ENCODE assay signal across 1 cellular context in the genomic region with DNA sequence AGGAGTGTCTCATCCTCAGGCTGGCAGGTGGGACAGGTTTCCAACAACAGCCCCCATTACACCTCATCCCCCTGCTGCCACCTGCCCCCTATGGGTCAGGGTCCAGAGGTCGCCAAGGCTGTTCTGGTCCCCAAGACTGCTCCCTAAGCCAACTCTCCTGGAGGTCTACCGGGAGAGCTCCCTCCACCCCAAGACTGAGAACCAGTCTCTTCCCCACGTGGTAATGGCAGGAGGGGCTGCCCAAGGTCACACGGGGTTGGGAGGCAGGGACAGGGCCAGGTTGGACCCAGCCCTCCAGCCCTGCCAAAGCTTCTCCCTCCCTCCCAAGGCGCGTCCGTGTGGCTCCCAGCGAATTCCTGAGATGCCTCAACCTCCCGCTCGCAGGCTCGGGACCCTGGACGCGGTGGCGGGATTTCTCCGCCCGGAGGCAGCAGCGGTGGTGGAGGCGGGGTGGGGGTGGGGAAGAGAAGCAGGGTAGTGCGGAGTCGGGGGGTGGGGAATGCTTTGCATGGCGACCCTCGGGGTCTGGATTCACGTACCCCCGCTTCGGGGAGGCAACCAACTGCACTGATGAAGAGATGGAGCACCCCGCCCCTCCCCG.
A peak's percentile ranks its signal among the peaks of the same experiment; 100 is the strongest.
TF ChIP-seq lines count a peak whose summit lies in the region.

No MANE protein-coding gene starts in this region.

TF ChIP-seq in HepG2, 621 proteins besides CTCF, POLR2A, EP300 and RAD21 (continued from another document and continues in another):
- no peak for TF ChIP-seq YY1 (IDR thresholded peaks at IDR 0.05; ENCODE audit: insufficient read depth, insufficient replicate concordance, low read depth, low read length)
- 0 out of 2 replicates have a peak, but pooled peaks have one; percentile 20 for TF ChIP-seq GATAD2A (CRISPR knock-in tag; IDR thresholded peaks at IDR 0.05)
- TF ChIP-seq ZNF780A (CRISPR knock-in tag; IDR thresholded peaks at IDR 0.05), result no peak
- no peak for TF ChIP-seq AGO1 (IDR thresholded peaks at IDR 0.05; ENCODE audit: low read depth, low read length, poor library complexity, severe bottlenecking)
- no peak for TF ChIP-seq ZBTB39 (CRISPR knock-in tag; IDR thresholded peaks at IDR 0.05)
- no peak for TF ChIP-seq ZNF609 (CRISPR knock-in tag; IDR thresholded peaks at IDR 0.05; ENCODE audit: borderline replicate concordance)
- TF ChIP-seq ZNF354B (CRISPR knock-in tag; IDR thresholded peaks at IDR 0.05), result no peak
- TF ChIP-seq GTF3A (CRISPR knock-in tag; conservative IDR thresholded peaks at IDR 0.05), result no peak
- no peak for TF ChIP-seq ZNF792 (CRISPR knock-in tag; IDR thresholded peaks at IDR 0.05)
- TF ChIP-seq RBAK (CRISPR knock-in tag; IDR thresholded peaks at IDR 0.05), result no peak
- TF ChIP-seq ZBTB1 (CRISPR knock-in tag; IDR thresholded peaks at IDR 0.05; ENCODE audit: borderline replicate concordance), result no peak
- TF ChIP-seq DNMT3B (CRISPR knock-in tag; conservative IDR thresholded peaks at IDR 0.05), result 0 out of 2 replicates have a peak, but pooled peaks have one; percentile 54
- TF ChIP-seq NCOR1 (IDR thresholded peaks at IDR 0.05; ENCODE audit: borderline replicate concordance, low read length), result 0 out of 2 replicates have a peak, but pooled peaks have one; percentile 4
- no peak for TF ChIP-seq NR1H2 (CRISPR knock-in tag; IDR thresholded peaks at IDR 0.05; ENCODE audit: borderline replicate concordance, low read depth)
- TF ChIP-seq, protein P1, sequence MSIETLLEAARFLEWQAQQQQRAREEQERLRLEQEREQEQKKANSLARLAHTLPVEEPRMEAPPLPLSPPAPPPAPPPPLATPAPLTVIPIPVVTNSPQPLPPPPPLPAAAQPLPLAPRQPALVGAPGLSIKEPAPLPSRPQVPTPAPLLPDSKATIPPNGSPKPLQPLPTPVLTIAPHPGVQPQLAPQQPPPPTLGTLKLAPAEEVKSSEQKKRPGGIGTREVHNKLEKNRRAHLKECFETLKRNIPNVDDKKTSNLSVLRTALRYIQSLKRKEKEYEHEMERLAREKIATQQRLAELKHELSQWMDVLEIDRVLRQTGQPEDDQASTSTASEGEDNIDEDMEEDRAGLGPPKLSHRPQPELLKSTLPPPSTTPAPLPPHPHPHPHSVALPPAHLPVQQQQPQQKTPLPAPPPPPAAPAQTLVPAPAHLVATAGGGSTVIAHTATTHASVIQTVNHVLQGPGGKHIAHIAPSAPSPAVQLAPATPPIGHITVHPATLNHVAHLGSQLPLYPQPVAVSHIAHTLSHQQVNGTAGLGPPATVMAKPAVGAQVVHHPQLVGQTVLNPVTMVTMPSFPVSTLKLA (IDR thresholded peaks at IDR 0.05), result no peak
- TF ChIP-seq RARG (CRISPR knock-in tag; IDR thresholded peaks at IDR 0.05; ENCODE audit: low read depth), result no peak
- no peak for TF ChIP-seq ZNF282 (IDR thresholded peaks at IDR 0.05; ENCODE audit: partially characterized antibody)
- TF ChIP-seq TCF12 (IDR thresholded peaks at IDR 0.05), result no peak
- TF ChIP-seq TCF12 (CRISPR knock-in tag; IDR thresholded peaks at IDR 0.05), result no peak
- TF ChIP-seq ZNF740 (CRISPR knock-in tag; IDR thresholded peaks at IDR 0.05), result no peak
- 0 out of 2 replicates have a peak, but pooled peaks have one; percentile 3 for TF ChIP-seq ZNF777 (CRISPR knock-in tag; IDR thresholded peaks at IDR 0.05)
- TF ChIP-seq SMAD1 (CRISPR knock-in tag; IDR thresholded peaks at IDR 0.05; ENCODE audit: borderline replicate concordance, low read depth), result no peak
- TF ChIP-seq ZNF616 (CRISPR knock-in tag; IDR thresholded peaks at IDR 0.05; ENCODE audit: low read depth), result no peak
- TF ChIP-seq ARID4A (CRISPR knock-in tag; IDR thresholded peaks at IDR 0.05; ENCODE audit: borderline replicate concordance), result peak; percentile 10; the same call in 1 of the 2 replicates
- no peak for TF ChIP-seq ZNF30 (CRISPR knock-in tag; IDR thresholded peaks at IDR 0.05)
- no peak for TF ChIP-seq ATM (IDR thresholded peaks at IDR 0.05; ENCODE audit: borderline replicate concordance)
- TF ChIP-seq KDM4B (CRISPR knock-in tag; IDR thresholded peaks at IDR 0.05), result no peak
- no peak for TF ChIP-seq POGK (CRISPR knock-in tag; conservative IDR thresholded peaks at IDR 0.05)
- TF ChIP-seq, protein P2, sequence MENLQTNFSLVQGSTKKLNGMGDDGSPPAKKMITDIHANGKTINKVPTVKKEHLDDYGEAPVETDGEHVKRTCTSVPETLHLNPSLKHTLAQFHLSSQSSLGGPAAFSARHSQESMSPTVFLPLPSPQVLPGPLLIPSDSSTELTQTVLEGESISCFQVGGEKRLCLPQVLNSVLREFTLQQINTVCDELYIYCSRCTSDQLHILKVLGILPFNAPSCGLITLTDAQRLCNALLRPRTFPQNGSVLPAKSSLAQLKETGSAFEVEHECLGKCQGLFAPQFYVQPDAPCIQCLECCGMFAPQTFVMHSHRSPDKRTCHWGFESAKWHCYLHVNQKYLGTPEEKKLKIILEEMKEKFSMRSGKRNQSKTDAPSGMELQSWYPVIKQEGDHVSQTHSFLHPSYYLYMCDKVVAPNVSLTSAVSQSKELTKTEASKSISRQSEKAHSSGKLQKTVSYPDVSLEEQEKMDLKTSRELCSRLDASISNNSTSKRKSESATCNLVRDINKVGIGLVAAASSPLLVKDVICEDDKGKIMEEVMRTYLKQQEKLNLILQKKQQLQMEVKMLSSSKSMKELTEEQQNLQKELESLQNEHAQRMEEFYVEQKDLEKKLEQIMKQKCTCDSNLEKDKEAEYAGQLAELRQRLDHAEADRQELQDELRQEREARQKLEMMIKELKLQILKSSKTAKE (CRISPR knock-in tag; IDR thresholded peaks at IDR 0.05; ENCODE audit: borderline replicate concordance), result 0 out of 2 replicates have a peak, but pooled peaks have one; percentile 7
- no peak for TF ChIP-seq HNRNPUL1 (IDR thresholded peaks at IDR 0.05; ENCODE audit: low read depth, low read length)
- TF ChIP-seq, protein P3, sequence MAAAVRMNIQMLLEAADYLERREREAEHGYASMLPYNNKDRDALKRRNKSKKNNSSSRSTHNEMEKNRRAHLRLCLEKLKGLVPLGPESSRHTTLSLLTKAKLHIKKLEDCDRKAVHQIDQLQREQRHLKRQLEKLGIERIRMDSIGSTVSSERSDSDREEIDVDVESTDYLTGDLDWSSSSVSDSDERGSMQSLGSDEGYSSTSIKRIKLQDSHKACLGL (CRISPR knock-in tag; IDR thresholded peaks at IDR 0.05), result no peak
- TF ChIP-seq SSRP1 (CRISPR knock-in tag; IDR thresholded peaks at IDR 0.05), result 0 out of 2 replicates have a peak, but pooled peaks have one; percentile 34
- TF ChIP-seq, protein P4, sequence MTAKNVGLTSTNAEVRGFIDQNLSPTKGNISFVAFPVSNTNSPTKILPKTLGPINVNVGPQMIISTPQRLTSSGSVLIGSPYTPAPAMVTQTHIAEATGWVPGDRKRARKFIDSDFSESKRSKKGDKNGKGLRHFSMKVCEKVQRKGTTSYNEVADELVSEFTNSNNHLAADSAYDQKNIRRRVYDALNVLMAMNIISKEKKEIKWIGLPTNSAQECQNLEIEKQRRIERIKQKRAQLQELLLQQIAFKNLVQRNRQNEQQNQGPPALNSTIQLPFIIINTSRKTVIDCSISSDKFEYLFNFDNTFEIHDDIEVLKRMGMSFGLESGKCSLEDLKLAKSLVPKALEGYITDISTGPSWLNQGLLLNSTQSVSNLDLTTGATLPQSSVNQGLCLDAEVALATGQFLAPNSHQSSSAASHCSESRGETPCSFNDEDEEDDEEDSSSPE (CRISPR knock-in tag; IDR thresholded peaks at IDR 0.05), result no peak
- TF ChIP-seq CBX2 (IDR thresholded peaks at IDR 0.05; ENCODE audit: low read depth, low read length), result no peak
- TF ChIP-seq CBX2 (CRISPR knock-in tag; IDR thresholded peaks at IDR 0.05; ENCODE audit: low read depth), result no peak
- TF ChIP-seq HIVEP1 (CRISPR knock-in tag; IDR thresholded peaks at IDR 0.05), result peak; percentile 54; the same call in 1 of the 2 replicates
- TF ChIP-seq ATF4 (CRISPR knock-in tag; IDR thresholded peaks at IDR 0.05), result no peak
